Comparison of ENCODE assay signal across 18 cellular contexts in genomic region chrX:132214518-132214917, GRCh38. TPM values are rescaled to one million over a fixed set of nuclear protein-coding genes. Genes with fewer than 3 reads are reported as not detected.
DNase-seq lines count a peak whose midpoint lies in the region; ATAC-seq and TF ChIP-seq lines count a peak whose summit lies in the region.
"Had no signal": no experiment of that assay in that cellular context is flagged by ENCODE, and none has a peak within 500 bp of the region (broad histone marks: within the 10 kb centered on the region; RNA-seq: fewer than 3 reads in every experiment).

No MANE protein-coding gene starts in this region.

- no peaks in the 10 kb centered on the region for H3K9me3 ChIP-seq in CD4-positive, alpha-beta memory T cell (ENCODE audit: control insufficient read depth in 1 of 2, low read length in 2 of 2)
- H3K9me3 ChIP-seq in HEK293 (ENCODE audit: control insufficient read depth, insufficient read depth, low read depth, low read length) (no peaks in the 10 kb centered on the region), psoas muscle (no peaks in the 10 kb centered on the region)
- H3K9me3 ChIP-seq: BLaER1, breast epithelium, heart left ventricle, sigmoid colon had no signal

- POLR2A ChIA-PET in CD4-positive, alpha-beta memory T cell (lab: Charles Lee; ENCODE audit: partially characterized antibody), result no interaction called here
- POLR2A ChIA-PET in HEK293 (lab: Yijun Ruan, JAX), result no interaction called here
- POLR2A ChIA-PET in naive thymus-derived CD8-positive, alpha-beta T cell (lab: Charles Lee), result no interaction called here

- peak overlapping the region in 5 of 7 donors; percentile 9 to 77 (median 25) for H3K27ac Mint-ChIP-seq in CD4-positive, alpha-beta memory T cell
- H3K27ac Mint-ChIP-seq in activated naive CD4-positive, alpha-beta T cell treated with anti-CD3 and anti-CD28 coated beads, Interleukin-2, amount 50 U/mL, for 72 hours, result peak overlapping the region; percentile 54 to 93
- peak overlapping the region in 6 of 10 donors; percentile 16 to 68 (median 29) for H3K27ac Mint-ChIP-seq in naive thymus-derived CD8-positive, alpha-beta T cell

- no peak for TF ChIP-seq CTCF in HEK293 (tag by site-specific recombination; IDR thresholded peaks at IDR 0.05)
- no peak for TF ChIP-seq CTCF in psoas muscle (IDR thresholded peaks at IDR 0.05)

- DNase-seq in CD4-positive, alpha-beta memory T cell, result no peak
- no peak for DNase-seq in activated naive CD4-positive, alpha-beta T cell treated with anti-CD3 and anti-CD28 coated beads, Interleukin-2, amount 50 U/mL, for 72 hours (ENCODE audit: low spot score in 2 of 2)
- no peak for DNase-seq in naive thymus-derived CD8-positive, alpha-beta T cell
- no peak for DNase-seq in GM19238 (ENCODE audit: insufficient read length, low spot score)
- no peak for DNase-seq in cerebellar cortex (ENCODE audit: low spot score)
- DNase-seq in psoas muscle, result no peak
- DNase-seq: activated CD8-positive, alpha-beta memory T cell treated with anti-CD3 and anti-CD28 coated beads, Interleukin-2, amount 50 U/mL, for 48 hours; heart left ventricle; Kasumi-1; NCI-H1930; NCI-H69; sigmoid colon; stomach had no signal

- H3K36me3 Mint-ChIP-seq in CD4-positive, alpha-beta memory T cell, result peaks cover 9 to 43% of the 10 kb centered on the region in 2 donors
- H3K36me3 Mint-ChIP-seq in activated naive CD4-positive, alpha-beta T cell treated with anti-CD3 and anti-CD28 coated beads, Interleukin-2, amount 50 U/mL, for 72 hours, result peaks cover 11 to 16% of the 10 kb centered on the region in 2 donors
- H3K36me3 Mint-ChIP-seq in naive thymus-derived CD8-positive, alpha-beta T cell, result peaks cover 0 to 41% (median 0%) of the 10 kb centered on the region in 3 donors

- H3K4me3 ChIP-seq in CD4-positive, alpha-beta memory T cell (ENCODE audit: low read length in 2 of 2), result no peak overlapping the region
- H3K4me3 ChIP-seq in HEK293 (ENCODE audit: low read depth, low read length), result no peak overlapping the region
- no peak overlapping the region for H3K4me3 ChIP-seq in psoas muscle
- H3K4me3 ChIP-seq: BLaER1, breast epithelium, sigmoid colon, stomach had no signal

- 42 to 56% (median 42%) methylated on average over 2 of the region's 2 CpGs for WGBS in psoas muscle, 3 donors

- ATAC-seq in activated naive CD4-positive, alpha-beta T cell treated with anti-CD3 and anti-CD28 coated beads, Interleukin-2, amount 50 U/mL, for 72 hours, result peak; percentile 36 to 63
- ATAC-seq in naive thymus-derived CD8-positive, alpha-beta T cell, result no peak
- ATAC-seq in HG02588 (IDR thresholded peaks at IDR 0.05; ENCODE audit: unreplicated experiment) (no peak), psoas muscle (no peak)
- ATAC-seq: heart left ventricle, Right ventricle myocardium inferior had no signal

- intact Hi-C loops in CD4-positive, alpha-beta memory T cell (cut with micrococcal nuclease), result loop anchor here (10.0 kb wide), 1 partner anchor 1950 kb away; the partner anchor contains the start of gene ZNF280C
- intact Hi-C loops in psoas muscle (cut with DNase I), result no loop called here

- H3K36me3 ChIP-seq in CD4-positive, alpha-beta memory T cell (ENCODE audit: insufficient read depth, low read length), result no peaks in the 10 kb centered on the region
- H3K36me3 ChIP-seq in HEK293 (ENCODE audit: control insufficient read depth in 2 of 2, insufficient read depth in 1 of 2, low read length in 2 of 2) (peaks cover 15 to 33% of the 10 kb centered on the region in 2 experiments; a peak in 2 of 3 replicates), psoas muscle (ENCODE audit: insufficient read depth in 1 of 2, low read depth in 1 of 2) (peaks cover 0 to 17% of the 10 kb centered on the region in 2 donors)
- H3K36me3 ChIP-seq: breast epithelium had no signal

- no peaks in the 10 kb centered on the region for H3K27me3 Mint-ChIP-seq in CD4-positive, alpha-beta memory T cell
- H3K27me3 Mint-ChIP-seq in naive thymus-derived CD8-positive, alpha-beta T cell, result no peaks in the 10 kb centered on the region

- CTCF ChIA-PET in CD4-positive, alpha-beta memory T cell (lab: Charles Lee; ENCODE audit: partially characterized antibody), result no interaction called here
- CTCF ChIA-PET in HEK293 (lab: Yijun Ruan, JAX), result interaction anchor here (0.6 kb wide), 2 partner anchors 98 to 373 kb away, joined by 3 to 5 read pairs; no protein-coding TSS in a partner anchor

- peaks cover 62% of the 10 kb centered on the region for H3K4me1 ChIP-seq in CD4-positive, alpha-beta memory T cell (ENCODE audit: insufficient read depth, low read length)
- H3K4me1 ChIP-seq in HEK293 (ENCODE audit: control insufficient read depth, insufficient read depth, low read length) (peaks cover 3% of the 10 kb centered on the region; the same call in 1 of the 2 replicates), psoas muscle (peaks cover 21% of the 10 kb centered on the region)
- H3K4me1 ChIP-seq: breast epithelium had no signal

- peaks cover 0 to 2% (median 0%) of the 10 kb centered on the region in 8 donors for H3K9me3 Mint-ChIP-seq in CD4-positive, alpha-beta memory T cell
- no peaks in the 10 kb centered on the region for H3K9me3 Mint-ChIP-seq in activated naive CD4-positive, alpha-beta T cell treated with anti-CD3 and anti-CD28 coated beads, Interleukin-2, amount 50 U/mL, for 72 hours
- peaks cover 0 to 2% (median 0%) of the 10 kb centered on the region in 9 donors for H3K9me3 Mint-ChIP-seq in naive thymus-derived CD8-positive, alpha-beta T cell

- no peaks in the 10 kb centered on the region for H3K27me3 ChIP-seq in CD4-positive, alpha-beta memory T cell (ENCODE audit: insufficient read depth, low read length)
- H3K27me3 ChIP-seq in psoas muscle (ENCODE audit: insufficient read depth in 3 of 3, low read length in 2 of 3), result no peaks in the 10 kb centered on the region
- H3K27me3 ChIP-seq: sigmoid colon, stomach had no signal

- peaks cover 41 to 78% (median 48%) of the 10 kb centered on the region in 4 donors for H3K4me1 Mint-ChIP-seq in CD4-positive, alpha-beta memory T cell
- H3K4me1 Mint-ChIP-seq in naive thymus-derived CD8-positive, alpha-beta T cell, result peaks cover 17 to 64% (median 51%) of the 10 kb centered on the region in 4 donors

- H3K4me3 Mint-ChIP-seq in CD4-positive, alpha-beta memory T cell, result peak overlapping the region; percentile 24 to 97 (median 56)
- peak overlapping the region; percentile 42 to 98 (median 72) for H3K4me3 Mint-ChIP-seq in naive thymus-derived CD8-positive, alpha-beta T cell

- no peak overlapping the region for H3K27ac ChIP-seq in CD4-positive, alpha-beta memory T cell (ENCODE audit: low read depth, low read length)
- no peak overlapping the region for H3K27ac ChIP-seq in HEK293 (ENCODE audit: extremely low read depth, low read depth, low read length)
- H3K27ac ChIP-seq in psoas muscle, result no peak overlapping the region
- H3K27ac ChIP-seq: BLaER1, breast epithelium, heart left ventricle, sigmoid colon, stomach had no signal

TF ChIP-seq in HEK293, 187 proteins besides CTCF, POLR2A, EP300 and RAD21:
- TF ChIP-seq PRDM10 (tag by site-specific recombination; IDR thresholded peaks at IDR 0.05) (no peak), SCRT2 (tag by site-specific recombination; IDR thresholded peaks at IDR 0.05) (peak; percentile 45; the same call in 1 of the 2 replicates)

RNA-seq across cellular contexts. Expression of gene RAP2C, which starts 4.7 kb away (rescaled TPM):
- 10 to 100 TPM; 28.2 to 30.8 TPM for total RNA-seq in CD4-positive, alpha-beta memory T cell
- polyA plus RNA-seq in CD4-positive, alpha-beta memory T cell, result 10 to 100 TPM; 15.2 to 20.8 TPM
- total RNA-seq in activated naive CD4-positive, alpha-beta T cell treated with anti-CD3 and anti-CD28 coated beads, Interleukin-2, amount 50 U/mL, for 72 hours, result 10 to 100 TPM; 34.4 to 39.4 TPM
- total RNA-seq in naive thymus-derived CD8-positive, alpha-beta T cell, result 10 to 100 TPM; 29.0 to 29.5 TPM
- 10 to 100 TPM; 12.3 to 23.9 (median 15.1) TPM for polyA plus RNA-seq in naive thymus-derived CD8-positive, alpha-beta T cell
- 10 to 100 TPM; 16.6 to 25.7 (median 23.3) TPM for total RNA-seq in psoas muscle
- 10 to 100 TPM in 2 of 3 donors, 1 to 10 TPM in 1; 9.6 to 22.2 (median 15.0) TPM for polyA plus RNA-seq in psoas muscle

Comparison
In these comparisons a context has a peak if more than half of its experiments do, and no peak if none do; other contexts are left out.
1. ATAC-seq: peak in activated naive CD4-positive, alpha-beta T cell treated with anti-CD3 and anti-CD28 coated beads, Interleukin-2, amount 50 U/mL, for 72 hours (2 of 2); none in naive thymus-derived CD8-positive, alpha-beta T cell (0 of 2), HG02588 (single experiment) and psoas muscle (0 of 4).
2. Peak in every context shown above with its lines, with median percentiles within 50 percentile points of each other: H3K27ac Mint-ChIP-seq.